1 cellular context compared by ENCODE assay signal in genomic region chr14:105528197-105528858, GRCh38.
TF ChIP-seq lines count a peak whose summit lies in the region.

No MANE protein-coding gene starts in this region.

TF ChIP-seq in HEK293, 187 proteins besides CTCF, POLR2A, EP300 and RAD21 (continued from another document and continues in another):
- TF ChIP-seq ATF2 (tag by site-specific recombination; IDR thresholded peaks at IDR 0.05; ENCODE audit: low read depth): no peak
- TF ChIP-seq ZNF423 (tag by site-specific recombination; IDR thresholded peaks at IDR 0.05): no peak
- peak; percentile 52 for TF ChIP-seq ZNF654 (tag by site-specific recombination; IDR thresholded peaks at IDR 0.05; ENCODE audit: low read depth)
- TF ChIP-seq PBX3 (CRISPR knock-in tag; IDR thresholded peaks at IDR 0.05): no peak
- no peak for TF ChIP-seq ZNF704 (tag by site-specific recombination; IDR thresholded peaks at IDR 0.05)
- TF ChIP-seq ZNF580 (tag by site-specific recombination; IDR thresholded peaks at IDR 0.05): no peak
- TF ChIP-seq ZNF600 (tag by site-specific recombination; IDR thresholded peaks at IDR 0.05): 0 out of 2 replicates have a peak, but pooled peaks have one; percentile 27
- no peak for TF ChIP-seq ZNF311 (tag by site-specific recombination; IDR thresholded peaks at IDR 0.05; ENCODE audit: borderline replicate concordance)
- no peak for TF ChIP-seq ZNF354C (tag by site-specific recombination; IDR thresholded peaks at IDR 0.05; ENCODE audit: borderline replicate concordance, low read depth)
- no peak for TF ChIP-seq PRDM4 (tag by site-specific recombination; IDR thresholded peaks at IDR 0.05)
- no peak for TF ChIP-seq YY1 (tag by site-specific recombination; IDR thresholded peaks at IDR 0.05)
- no peak for TF ChIP-seq ZNF266 (tag by site-specific recombination; IDR thresholded peaks at IDR 0.05; ENCODE audit: low read depth)
- TF ChIP-seq ZNF366 (tag by site-specific recombination; conservative IDR thresholded peaks at IDR 0.05): no peak
- no peak for TF ChIP-seq ZNF148 (tag by site-specific recombination; IDR thresholded peaks at IDR 0.05; ENCODE audit: borderline replicate concordance)
- TF ChIP-seq FEZF1 (tag by site-specific recombination; IDR thresholded peaks at IDR 0.05): no peak
- peak; percentile 98 for TF ChIP-seq ZBTB26 (tag by site-specific recombination; optimal IDR thresholded peaks at IDR 0.05)
- no peak for TF ChIP-seq MEIS1 (CRISPR knock-in tag; IDR thresholded peaks at IDR 0.05; ENCODE audit: borderline replicate concordance)
- TF ChIP-seq ZNF449 (tag by site-specific recombination; IDR thresholded peaks at IDR 0.05): no peak
- TF ChIP-seq ZNF514 (tag by site-specific recombination; IDR thresholded peaks at IDR 0.05): no peak
- no peak for TF ChIP-seq ZNF37A (tag by site-specific recombination; IDR thresholded peaks at IDR 0.05)
- TF ChIP-seq ZNF18 (tag by site-specific recombination; IDR thresholded peaks at IDR 0.05): no peak
- no peak for TF ChIP-seq ZNF529 (tag by site-specific recombination; IDR thresholded peaks at IDR 0.05; ENCODE audit: insufficient replicate concordance)
- no peak for TF ChIP-seq ZNF792 (tag by site-specific recombination; IDR thresholded peaks at IDR 0.05)
- TF ChIP-seq ZFP37 (tag by site-specific recombination; IDR thresholded peaks at IDR 0.05): peak; percentile 43; the same call in 1 of the 2 replicates
- TF ChIP-seq ZNF26 (tag by site-specific recombination; IDR thresholded peaks at IDR 0.05): no peak
- TF ChIP-seq ELK4 (IDR thresholded peaks at IDR 0.05; ENCODE audit: borderline replicate concordance, low read depth, low read length): no peak
- 0 out of 2 replicates have a peak, but pooled peaks have one; percentile 8 for TF ChIP-seq ZBTB1 (tag by site-specific recombination; IDR thresholded peaks at IDR 0.05)
- no peak for TF ChIP-seq ZNF416 (tag by site-specific recombination; IDR thresholded peaks at IDR 0.05)
- no peak for TF ChIP-seq ZNF530 (tag by site-specific recombination; IDR thresholded peaks at IDR 0.05; ENCODE audit: low read depth)
- TF ChIP-seq ZNF837 (tag by site-specific recombination; IDR thresholded peaks at IDR 0.05): no peak
- TF ChIP-seq ZNF626 (tag by site-specific recombination; IDR thresholded peaks at IDR 0.05): no peak
- TF ChIP-seq ZNF707 (tag by site-specific recombination; IDR thresholded peaks at IDR 0.05): no peak
- no peak for TF ChIP-seq ZNF555 (tag by site-specific recombination; conservative IDR thresholded peaks at IDR 0.05)
- TF ChIP-seq ZNF664 (tag by site-specific recombination; IDR thresholded peaks at IDR 0.05): no peak
- TF ChIP-seq ZNF16 (tag by site-specific recombination; IDR thresholded peaks at IDR 0.05; ENCODE audit: low read depth): no peak
- no peak for TF ChIP-seq ZNF48 (tag by site-specific recombination; IDR thresholded peaks at IDR 0.05)
- no peak for TF ChIP-seq ZNF560 (tag by site-specific recombination; IDR thresholded peaks at IDR 0.05; ENCODE audit: borderline replicate concordance)
- TF ChIP-seq GLI2 (tag by site-specific recombination; IDR thresholded peaks at IDR 0.05; ENCODE audit: borderline replicate concordance, low read depth): no peak
- no peak for TF ChIP-seq ZNF585B (tag by site-specific recombination; IDR thresholded peaks at IDR 0.05)
- no peak for TF ChIP-seq ZNF777 (tag by site-specific recombination; IDR thresholded peaks at IDR 0.05; ENCODE audit: borderline replicate concordance)
- TF ChIP-seq PRDM1 (tag by site-specific recombination; IDR thresholded peaks at IDR 0.05): no peak
- TF ChIP-seq OVOL3 (tag by site-specific recombination; IDR thresholded peaks at IDR 0.05): no peak
- TF ChIP-seq ZFP41 (tag by site-specific recombination; IDR thresholded peaks at IDR 0.05; ENCODE audit: borderline replicate concordance): no peak
- no peak for TF ChIP-seq ZNF221 (tag by site-specific recombination; IDR thresholded peaks at IDR 0.05; ENCODE audit: borderline replicate concordance)
- no peak for TF ChIP-seq ZNF658 (tag by site-specific recombination; IDR thresholded peaks at IDR 0.05)
- no peak for TF ChIP-seq KLF7 (tag by site-specific recombination; IDR thresholded peaks at IDR 0.05; ENCODE audit: borderline replicate concordance)
- no peak for TF ChIP-seq ZNF488 (tag by site-specific recombination; IDR thresholded peaks at IDR 0.05)
- no peak for TF ChIP-seq ZNF211 (tag by site-specific recombination; IDR thresholded peaks at IDR 0.05; ENCODE audit: low read depth)
- TF ChIP-seq BCL11B (tag by site-specific recombination; IDR thresholded peaks at IDR 0.05; ENCODE audit: low read depth): no peak; the same call in 1 of the 2 replicates
